In the genomic region with DNA sequence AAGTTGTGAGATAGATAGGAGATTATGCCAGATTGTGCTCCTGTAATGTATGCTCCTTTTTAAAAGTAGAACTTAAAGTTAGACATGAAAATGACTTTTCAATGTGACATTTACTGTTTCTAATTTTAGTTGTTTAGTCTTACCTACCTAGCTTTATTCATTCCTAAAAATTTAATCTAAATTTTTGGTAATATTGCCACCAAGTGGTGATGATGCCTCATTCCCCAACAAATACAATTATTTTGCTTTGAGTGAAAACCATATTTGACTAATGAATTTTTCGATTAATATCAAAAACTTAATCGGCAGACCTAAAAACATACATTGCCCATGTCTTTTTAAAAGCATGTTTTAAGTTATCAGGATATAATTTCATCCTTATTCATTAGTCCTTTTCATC, we compare ENCODE assay signal across 27 cellular contexts. TPM values are rescaled to one million over a fixed set of nuclear protein-coding genes. Genes with fewer than 3 reads are reported as not detected.
DNase-seq lines count a peak whose midpoint lies in the region; ATAC-seq and TF ChIP-seq lines count a peak whose summit lies in the region.
"Had no signal": no experiment of that assay in that cellular context is flagged by ENCODE, and none has a peak within 500 bp of the region (broad histone marks: within the 10 kb centered on the region; RNA-seq: fewer than 3 reads in every experiment).

No MANE protein-coding gene starts in this region.

- peaks cover 61 to 62% of the 10 kb centered on the region in 2 donors for H3K36me3 Mint-ChIP-seq in CD14-positive monocyte

- TF ChIP-seq CTCF in Panc1 (IDR thresholded peaks at IDR 0.05) (peak; percentile 13; the same call in 1 of the 2 replicates), epithelial cell of proximal tubule (conservative IDR thresholded peaks at IDR 0.05; ENCODE audit: low read depth, low read length) (peak; percentile 9), osteoblast (IDR thresholded peaks at IDR 0.05; ENCODE audit: extremely low read depth, low read depth, low read length) (peak; percentile 33), CD14-positive monocyte (IDR thresholded peaks at IDR 0.05) (no peak)

- CTCF ChIA-PET in Panc1 (lab: Charles Lee): no interaction called here

- H3K9me3 ChIP-seq in GM23248 (ENCODE audit: low read depth) (no peaks in the 10 kb centered on the region), Panc1 (ENCODE audit: control insufficient read depth, insufficient read depth, low read depth, low read length) (no peaks in the 10 kb centered on the region), osteoblast (ENCODE audit: low read depth, low read length) (no peaks in the 10 kb centered on the region)
- H3K9me3 ChIP-seq: heart left ventricle, neutrophil, tibial nerve had no signal

- H3K4me1 Mint-ChIP-seq in CD14-positive monocyte: no peaks in the 10 kb centered on the region
- H3K4me1 Mint-ChIP-seq: memory B cell had no signal

- POLR2A ChIA-PET in Panc1 (lab: Charles Lee): no interaction called here

- H3K27ac Mint-ChIP-seq in CD14-positive monocyte: no peak overlapping the region
- H3K27ac Mint-ChIP-seq: CD4-positive, alpha-beta T cell; memory B cell had no signal

- no TSS peak for BruUV-seq in Panc1 (replicated peaks; lab: Mats Ljungman, UMichigan)

- DNase-seq in GM23248 (peak; percentile 10), Panc1 (ENCODE audit: low read depth, low spot score) (no peak), epithelial cell of proximal tubule (ENCODE audit: low read depth) (no peak), osteoblast (ENCODE audit: insufficient read length, low spot score, missing footprints) (no peak), RPMI8226 (no peak), CD14-positive monocyte (ENCODE audit: low spot score) (no peak), NCI-H748 (lab: John Stamatoyannopoulos, UW; ENCODE audit: unreplicated experiment) (no peak), Right ventricle myocardium superior (no peak)
- DNase-seq: activated CD4-positive, alpha-beta T cell treated with anti-CD3 and anti-CD28 coated beads for 4 hours; activated CD8-positive, alpha-beta memory T cell treated with anti-CD3 and anti-CD28 coated beads for 24 hours; activated naive CD4-positive, alpha-beta T cell treated with Interleukin-2 at 50 U/mL for 16 hours; activated T-cell treated with anti-CD3 and anti-CD28 coated beads, Interleukin-2, amount 50 U/mL, for 48 hours; CD4-positive, alpha-beta T cell; GDM1; H7; heart left ventricle; Kasumi-1; left cardiac atrium; NCI-H1092 treated with DMSO at 0.1 percent for 48 hours; NCI-H2029; NCI-H345; OCI-M1; SIG-M5 had no signal

- H3K4me1 ChIP-seq in GM23248 (ENCODE audit: insufficient read depth) (peaks cover 23% of the 10 kb centered on the region; the same call in 1 of the 2 replicates), Panc1 (ENCODE audit: control insufficient read depth, insufficient read depth, low read length) (no peaks in the 10 kb centered on the region), osteoblast (ENCODE audit: insufficient read depth, low read length) (peaks cover 4% of the 10 kb centered on the region)
- H3K4me1 ChIP-seq: heart left ventricle had no signal

- H3K4me3 Mint-ChIP-seq in CD14-positive monocyte: no peak overlapping the region
- H3K4me3 Mint-ChIP-seq: CD4-positive, alpha-beta T cell; memory B cell had no signal

- H3K27me3 Mint-ChIP-seq in CD14-positive monocyte (ENCODE audit: low read depth in 3 of 3): no peaks in the 10 kb centered on the region
- H3K27me3 Mint-ChIP-seq: CD4-positive, alpha-beta T cell; memory B cell had no signal

- H3K27me3 ChIP-seq in GM23248 (replicated peaks; ENCODE audit: insufficient read depth): no peaks in the 10 kb centered on the region
- no peaks in the 10 kb centered on the region for H3K27me3 ChIP-seq in Panc1 (ENCODE audit: control insufficient read depth, insufficient read depth, low read length)
- H3K27me3 ChIP-seq in osteoblast (ENCODE audit: insufficient read depth, low read length): no peaks in the 10 kb centered on the region
- H3K27me3 ChIP-seq: cardiac muscle cell, heart left ventricle, neutrophil, tibial nerve had no signal

- WGBS in GM23248 (ENCODE audit: low coverage in 1 of 2, low lambda C conversion rate in 2 of 2, missing lambda C conversion rate in 2 of 2), 2 experiments: 97 to 98% methylated on average over 2 of the region's 2 CpGs

- H3K36me3 ChIP-seq in GM23248 (ENCODE audit: low read depth) (peaks cover 85% of the 10 kb centered on the region), Panc1 (ENCODE audit: control insufficient read depth, insufficient read depth, low read length) (peaks cover 62% of the 10 kb centered on the region), osteoblast (ENCODE audit: insufficient read depth, low read length) (peaks cover 61% of the 10 kb centered on the region)

- no peak for ATAC-seq in Panc1
- ATAC-seq in Right ventricle myocardium superior (ENCODE audit: poor library complexity): no peak
- ATAC-seq: heart left ventricle, left cardiac atrium had no signal

- H3K79me2 ChIP-seq in GM23248 (ENCODE audit: insufficient read depth) (no peaks in the 10 kb centered on the region; the same call in 1 of the 2 replicates), osteoblast (ENCODE audit: insufficient read depth, low read length) (no peaks in the 10 kb centered on the region)

- in situ Hi-C loops in GM23248 (cut with MboI): no loop called here
- in situ Hi-C loops in Panc1 (cut with HindIII; ENCODE audit: low pct_unique_long_range_greater_than_20kb, low sequenced_read_pairs): no loop called here

- H3K4me2 ChIP-seq in GM23248 (ENCODE audit: unreplicated experiment) (no peak overlapping the region), osteoblast (ENCODE audit: insufficient read depth, low read length) (no peak overlapping the region)

- H3K9ac ChIP-seq in GM23248: no peak overlapping the region

- H3K9me3 Mint-ChIP-seq in CD14-positive monocyte: no peaks in the 10 kb centered on the region
- H3K9me3 Mint-ChIP-seq: CD4-positive, alpha-beta T cell; memory B cell had no signal

- H3K4me3 ChIP-seq in GM23248 (no peak overlapping the region), Panc1 (ENCODE audit: low read depth in 2 of 2, low read length in 2 of 2) (no peak overlapping the region), epithelial cell of proximal tubule (ENCODE audit: low read depth, low read length) (no peak overlapping the region), osteoblast (ENCODE audit: insufficient read depth, low read length) (no peak overlapping the region)
- H3K4me3 ChIP-seq: cardiac muscle cell, heart left ventricle, tibial nerve had no signal

- H2AFZ ChIP-seq in GM23248: no peak overlapping the region
- H2AFZ ChIP-seq in osteoblast (ENCODE audit: low read length): no peak overlapping the region

- intact Hi-C loops in Panc1 (cut with micrococcal nuclease; ENCODE audit: unreplicated experiment): no loop called here
- intact Hi-C loops in CD14-positive monocyte (cut with micrococcal nuclease): no loop called here
- intact Hi-C loops in Right ventricle myocardium superior (cut with DNase I): no loop called here

- H4K20me1 ChIP-seq in GM23248 (ENCODE audit: insufficient read depth): no peaks in the 10 kb centered on the region; the same call in 1 of the 2 replicates
- no peaks in the 10 kb centered on the region for H4K20me1 ChIP-seq in osteoblast (ENCODE audit: insufficient read depth, low read length)

- peaks cover 55% of the 10 kb centered on the region for H3F3A ChIP-seq in GM23248 (ENCODE audit: insufficient read depth)

- H3K9me2 ChIP-seq in GM23248 (ENCODE audit: insufficient read depth): no peaks in the 10 kb centered on the region

- no peak overlapping the region for H3K27ac ChIP-seq in GM23248
- H3K27ac ChIP-seq in Panc1 (ENCODE audit: low read length): no peak overlapping the region
- H3K27ac ChIP-seq in osteoblast (ENCODE audit: low read depth, low read length): no peak overlapping the region
- H3K27ac ChIP-seq: cardiac muscle cell, heart left ventricle, neutrophil, tibial nerve had no signal

RNA-seq across cellular contexts. Expression of a gene that starts 25.6 kb away (rescaled TPM):
- 24.7 and 56.8 TPM in 2 replicates for total RNA-seq in GM23248 (2014; rRNA removed; shearing (Covaris generic))
- polyA plus RNA-seq in GM23248 (2016; fragmentation: Nextera tagmentation; extraction: Ambion mirVana) (22.5 and 23.9 TPM in 2 replicates), CD14-positive monocyte (10 to 100 TPM in 1 of 2 donors, 1 to 10 TPM in 1; 7.7 to 12.3 TPM)
- total RNA-seq in Panc1 (2021; ENCODE audit: unreplicated experiment) (32.7 TPM), epithelial cell of proximal tubule (18.7 and 20.6 TPM in 2 replicates), osteoblast (35.8 and 40.1 TPM in 2 replicates), Right ventricle myocardium superior (17.0 TPM)
- polyA plus RNA-seq in Panc1 (2012; ENCODE audit: insufficient read length): 20.6 TPM

RNA-seq across cellular contexts. Expression of a gene that starts 25.7 kb away (rescaled TPM):
- 17.2 and 22.4 TPM in 2 replicates for total RNA-seq in GM23248 (2014; rRNA removed; shearing (Covaris generic))
- polyA plus RNA-seq in GM23248 (2016; fragmentation: Nextera tagmentation; extraction: Ambion mirVana) (22.1 and 23.9 TPM in 2 replicates), CD14-positive monocyte (1 to 10 TPM in 1 of 2 donors, under 1 TPM in 1; 0.83 to 1.8 TPM)
- total RNA-seq in Panc1 (2021; ENCODE audit: unreplicated experiment) (34.2 TPM), epithelial cell of proximal tubule (23.6 and 31.8 TPM in 2 replicates), osteoblast (8.5 and 11.9 TPM in 2 replicates), Right ventricle myocardium superior (0.67 TPM)
- 8.3 TPM for polyA plus RNA-seq in Panc1 (2012; ENCODE audit: insufficient read length)

RNA-seq across cellular contexts. Expression of a gene that starts 35.4 kb away (rescaled TPM):
- 17.8 and 19.1 TPM in 2 replicates for total RNA-seq in GM23248 (2014; rRNA removed; shearing (Covaris generic))
- 2.7 and 2.9 TPM in 2 replicates for polyA plus RNA-seq in GM23248 (2016; fragmentation: Nextera tagmentation; extraction: Ambion mirVana)
- total RNA-seq in Panc1 (2021; ENCODE audit: unreplicated experiment): 12.6 TPM
- polyA plus RNA-seq in Panc1 (2012; ENCODE audit: insufficient read length): 8.5 TPM
- 6.3 and 8.5 TPM in 2 replicates for total RNA-seq in epithelial cell of proximal tubule
- total RNA-seq in osteoblast: 30.4 and 32.1 TPM in 2 replicates
- polyA plus RNA-seq in CD14-positive monocyte: 1 to 10 TPM; 3.2 to 5.6 TPM
- total RNA-seq in Right ventricle myocardium superior: 17.9 TPM

RNA-seq across cellular contexts. Expression of a gene that starts 36.1 kb away (rescaled TPM):
- total RNA-seq in GM23248 (2014; rRNA removed; shearing (Covaris generic)): 1.2 and 1.5 TPM in 2 replicates
- 2.3 and 2.6 TPM in 2 replicates for polyA plus RNA-seq in GM23248 (2016; fragmentation: Nextera tagmentation; extraction: Ambion mirVana)
- 3.3 TPM for total RNA-seq in Panc1 (2021; ENCODE audit: unreplicated experiment)
- 0.35 TPM for polyA plus RNA-seq in Panc1 (2012; ENCODE audit: insufficient read length)
- total RNA-seq in epithelial cell of proximal tubule: 1.8 and 2.0 TPM in 2 replicates
- 4.3 and 4.4 TPM in 2 replicates for total RNA-seq in osteoblast
- 1 to 10 TPM; 2.6 to 4.9 TPM for polyA plus RNA-seq in CD14-positive monocyte
- 1.2 TPM for total RNA-seq in Right ventricle myocardium superior

RNA-seq across cellular contexts. Expression of a gene that starts 36.1 kb away (rescaled TPM):
- 19.5 and 24.4 TPM in 2 replicates for total RNA-seq in GM23248 (2014; rRNA removed; shearing (Covaris generic))
- polyA plus RNA-seq in GM23248 (2016; fragmentation: Nextera tagmentation; extraction: Ambion mirVana) (20.1 and 21.1 TPM in 2 replicates), CD14-positive monocyte (10 to 100 TPM; 14.9 to 17.3 TPM)
- total RNA-seq in Panc1 (2021; ENCODE audit: unreplicated experiment) (17.3 TPM), epithelial cell of proximal tubule (9.2 and 18.3 TPM in 2 replicates), osteoblast (24.2 and 26.1 TPM in 2 replicates), Right ventricle myocardium superior (18.3 TPM)
- 7.2 TPM for polyA plus RNA-seq in Panc1 (2012; ENCODE audit: insufficient read length)
